Comparison of ENCODE assay signal across 1 cellular context in the genomic region with DNA sequence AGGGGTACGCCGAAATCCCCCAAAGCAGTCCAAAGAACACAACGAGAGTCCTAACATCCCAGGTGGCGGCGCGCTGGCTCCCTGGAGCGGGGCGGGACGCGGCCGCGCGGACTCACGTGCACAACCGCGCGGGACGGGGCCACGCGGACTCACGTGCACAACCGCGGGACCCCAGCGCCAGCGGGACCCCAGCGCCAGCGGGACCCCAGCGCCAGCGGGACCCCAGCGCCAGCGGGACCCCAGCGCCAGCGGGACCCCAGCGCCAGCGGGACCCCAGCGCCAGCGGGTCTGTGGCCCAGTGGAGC.
TF ChIP-seq lines count a peak whose summit lies in the region.

No MANE protein-coding gene starts in this region.

TF ChIP-seq in endothelial cell of umbilical vein, 7 proteins besides CTCF, POLR2A, EP300 and RAD21:
- TF ChIP-seq EZH2 (IDR thresholded peaks at IDR 0.05; ENCODE audit: borderline replicate concordance, low read depth, low read length, severe bottlenecking) = peak; percentile 96
